In genomic region chr22:39388261-39389011, GRCh38 we compare ENCODE assay signal across 8 cellular contexts. TPM values are rescaled to one million over a fixed set of nuclear protein-coding genes. Genes with fewer than 3 reads are reported as not detected.
DNase-seq lines count a peak whose midpoint lies in the region; ATAC-seq and TF ChIP-seq lines count a peak whose summit lies in the region.

No MANE protein-coding gene starts in this region.

- TF ChIP-seq CTCF in GM12864 (IDR thresholded peaks at IDR 0.05; ENCODE audit: low read depth, low read length, missing control alignments) (no peak), choroid plexus epithelial cell (conservative IDR thresholded peaks at IDR 0.05; ENCODE audit: low read depth, low read length) (no peak)

- H3K4me3 ChIP-seq in GM12864 (ENCODE audit: low read depth, low read length) = peak overlapping the region; percentile 48
- H3K4me3 ChIP-seq in choroid plexus epithelial cell (ENCODE audit: low read depth, low read length) = peak overlapping the region; percentile 65

- in situ Hi-C loops in KBM-7 (cut with MboI; ENCODE audit: low pct_unique_long_range_greater_than_20kb, low sequenced_read_pairs) = no loop called here

- no peak for ATAC-seq in HG03354 (IDR thresholded peaks at IDR 0.05; ENCODE audit: poor library complexity, severe bottlenecking, unreplicated experiment)

- DNase-seq in GM12864 (ENCODE audit: low read depth) = peak; percentile 46
- peak; percentile 33 for DNase-seq in M059J (ENCODE audit: low read depth)
- peak; percentile 72 for DNase-seq in activated CD4-positive, CD25-positive, alpha-beta regulatory T cell treated with anti-CD3 and anti-CD28 coated beads, Interleukin-2, amount 50 U/mL, for 72 hours
- DNase-seq in choroid plexus epithelial cell (ENCODE audit: low read depth) = peak; percentile 88
- peak; percentile 53 for DNase-seq in kidney glomerular epithelial cell (lab: John Stamatoyannopoulos, UW)
- peak; percentile 81 for DNase-seq in stimulated activated CD4-positive, alpha-beta T cell treated with anti-CD3 and anti-CD28 coated beads, Interleukin-15, amount 100 ng/mL, for 24 hours
- no peak for DNase-seq in KBM-7

RNA-seq across cellular contexts. Expression of gene TAB1, which starts 11.1 kb away (rescaled TPM):
- total RNA-seq in M059J (2014; rRNA removed; shearing (Covaris generic)) = 9.0 and 16.1 TPM in 2 replicates

RNA-seq across cellular contexts. Expression of gene SYNGR1, which starts 38.6 kb away (rescaled TPM):
- 13.6 and 14.9 TPM in 2 replicates for total RNA-seq in M059J (2014; rRNA removed; shearing (Covaris generic))
